14 cellular contexts compared by ENCODE assay signal in the genomic region with DNA sequence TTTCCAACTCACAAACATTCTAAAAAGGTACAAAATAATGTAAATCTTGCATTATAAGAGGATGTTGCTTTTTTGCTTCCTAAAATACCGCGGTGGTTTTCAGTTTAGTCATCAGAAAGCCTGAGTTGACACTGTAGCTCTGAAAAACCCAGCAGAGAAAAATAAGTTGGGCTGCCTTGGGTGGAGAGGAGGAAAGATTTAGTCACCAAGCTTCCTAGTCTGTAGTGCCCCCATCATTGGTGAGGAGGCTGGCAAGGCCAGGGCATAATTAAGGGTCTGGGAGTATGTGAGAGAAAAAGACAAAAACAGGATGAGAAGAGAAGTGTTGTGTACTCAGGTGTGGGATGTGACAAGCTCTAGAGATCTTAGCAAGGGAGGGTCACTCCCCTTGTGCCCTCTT. TPM values are rescaled to one million over a fixed set of nuclear protein-coding genes. Genes with fewer than 3 reads are reported as not detected.
DNase-seq lines count a peak whose midpoint lies in the region; ATAC-seq and TF ChIP-seq lines count a peak whose summit lies in the region.
"Had no signal": no experiment of that assay in that cellular context is flagged by ENCODE, and none has a peak within 500 bp of the region (broad histone marks: within the 10 kb centered on the region; RNA-seq: fewer than 3 reads in every experiment).

No MANE protein-coding gene starts in this region.

- H4K20me1 ChIP-seq in MM.1S (ENCODE audit: insufficient read depth, low read length): no peaks in the 10 kb centered on the region

- H3K4me1 ChIP-seq in MM.1S (ENCODE audit: low read length) (peaks cover 18% of the 10 kb centered on the region), testis (no peaks in the 10 kb centered on the region)

- peak; percentile 37 for ATAC-seq in GM18867 (IDR thresholded peaks at IDR 0.05; ENCODE audit: unreplicated experiment)
- ATAC-seq in GM18519 (IDR thresholded peaks at IDR 0.05; ENCODE audit: low FRiP score, unreplicated experiment): no peak
- no peak for ATAC-seq in HG03135 (IDR thresholded peaks at IDR 0.05; ENCODE audit: unreplicated experiment)
- ATAC-seq in GM21526 (IDR thresholded peaks at IDR 0.05; ENCODE audit: low FRiP score, unreplicated experiment): no peak
- ATAC-seq: HCT116, left ventricle myocardium superior had no signal

- H3K4me3 ChIP-seq in MM.1S (ENCODE audit: low read length): peak overlapping the region; percentile 39
- peak overlapping the region; percentile 22 for H3K4me3 ChIP-seq in coronary artery
- no peak overlapping the region for H3K4me3 ChIP-seq in testis

- H3K9me3 ChIP-seq in MM.1S (replicated peaks; ENCODE audit: insufficient read depth, low read length): 0 out of 2 replicates have a peak, but pooled peaks cover 3% of the 10 kb centered on the region
- H3K9me3 ChIP-seq in testis: no peaks in the 10 kb centered on the region

- 81 to 89% methylated on average over 2 of the region's 2 CpGs for WGBS in testis, 2 donors

- H3F3A ChIP-seq in MM.1S (ENCODE audit: insufficient read depth, low read length): peaks cover 4% of the 10 kb centered on the region; the same call in 1 of the 2 replicates

- H3K9ac ChIP-seq in MM.1S (ENCODE audit: low read length): peak overlapping the region; percentile 12; the same call in 1 of the 2 replicates

- H3K79me2 ChIP-seq in MM.1S (ENCODE audit: low read length): peaks cover 4% of the 10 kb centered on the region; the same call in 1 of the 2 replicates

- H3K9me2 ChIP-seq in MM.1S (replicated peaks; ENCODE audit: insufficient read depth, low read length): no peaks in the 10 kb centered on the region

- peak overlapping the region; percentile 22; the same call in 1 of the 2 replicates for H3K27ac ChIP-seq in MM.1S (ENCODE audit: low read length)
- peak overlapping the region in 1 of 2 donors; percentile 53 for H3K27ac ChIP-seq in coronary artery
- no peak overlapping the region for H3K27ac ChIP-seq in testis

- no peak for TF ChIP-seq POLR2A in testis (IDR thresholded peaks at IDR 0.05)

- intact Hi-C loops in testis (cut with DNase I; ENCODE audit: low total_unique reads): no loop called here

- H3K27me3 ChIP-seq in MM.1S (replicated peaks; ENCODE audit: insufficient read depth, low read length) (no peaks in the 10 kb centered on the region), testis (no peaks in the 10 kb centered on the region)

- TF ChIP-seq CTCF in MM.1S (IDR thresholded peaks at IDR 0.05; ENCODE audit: low read length): no peak
- no peak for TF ChIP-seq CTCF in coronary artery (IDR thresholded peaks at IDR 0.05)
- TF ChIP-seq CTCF in testis (IDR thresholded peaks at IDR 0.05): no peak

- DNase-seq in MM.1S (peak; percentile 41), coronary artery (ENCODE audit: low spot score) (no peak), renal cortical epithelial cell (ENCODE audit: low read depth) (peak; percentile 61), testis (no peak)
- DNase-seq: activated naive CD4-positive, alpha-beta T cell treated with anti-CD3 and anti-CD28 coated beads, Interleukin-2, amount 50 U/mL, for 16 hours; KBM-7; left ventricle myocardium superior; NCI-H2029 treated with DMSO at 0.1 percent for 48 hours; nucleus accumbens had no signal

- H3K4me2 ChIP-seq in MM.1S (ENCODE audit: low read depth, low read length): peak overlapping the region; percentile 56

- H3K36me3 ChIP-seq in MM.1S (replicated peaks; ENCODE audit: insufficient read depth, low read length): no peaks in the 10 kb centered on the region
- no peaks in the 10 kb centered on the region for H3K36me3 ChIP-seq in testis (ENCODE audit: low read depth, missing control alignments)

- H2AFZ ChIP-seq in MM.1S (ENCODE audit: low read length): peak overlapping the region; percentile 57

RNA-seq across cellular contexts. Expression of a gene that starts 5.7 kb away (rescaled TPM):
- total RNA-seq in renal cortical epithelial cell: 103 and 263 TPM in 2 replicates
- 100 to 1,000 TPM in 1 of 2 donors, 10 to 100 TPM in 1; 94.6 to 101 TPM for total RNA-seq in testis
- polyA plus RNA-seq in testis (ENCODE audit: insufficient read depth, low read depth, low replicate concordance): 76.4 TPM

Comparison
In these comparisons a context has a peak if more than half of its experiments do, and no peak if none do; other contexts are left out.
1. DNase-seq: peak in MM.1S (single experiment) and renal cortical epithelial cell (single experiment); none in coronary artery (single experiment) and testis (single experiment).
2. H3K4me3 ChIP-seq: peak in MM.1S (single experiment) and coronary artery (single experiment); none in testis (0 of 2).